10 cellular contexts compared by ENCODE assay signal in the genomic region with DNA sequence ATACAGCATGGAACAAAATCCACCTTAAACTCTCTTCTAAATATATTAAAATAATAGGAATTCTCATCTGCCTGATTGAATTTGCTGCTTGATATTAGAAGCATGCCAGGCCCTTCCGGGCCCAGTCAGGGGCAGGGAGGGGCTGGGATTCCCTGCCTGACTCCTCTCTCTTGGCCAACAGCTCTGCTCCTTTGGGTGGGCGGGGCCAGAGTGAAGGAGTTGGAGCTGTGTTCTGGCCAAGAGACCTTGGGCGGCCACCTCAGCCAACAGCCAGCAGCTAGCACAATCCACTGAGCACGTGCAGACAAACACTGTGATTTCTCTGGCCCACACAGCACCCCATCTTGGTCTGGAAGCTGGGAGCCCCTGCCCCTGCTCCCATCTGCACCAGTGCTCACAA.
DNase-seq lines count a peak whose midpoint lies in the region; ATAC-seq and TF ChIP-seq lines count a peak whose summit lies in the region.
"Had no signal": no experiment of that assay in that cellular context is flagged by ENCODE, and none has a peak within 500 bp of the region (broad histone marks: within the 10 kb centered on the region; RNA-seq: fewer than 3 reads in every experiment).

No MANE protein-coding gene starts in this region.

- no peak overlapping the region for H4K8ac ChIP-seq in mesendoderm (ENCODE audit: low read depth, low read length)

- H2BK5ac ChIP-seq in mesendoderm (ENCODE audit: low read length), result no peak overlapping the region

- TF ChIP-seq CTCF in RWPE2 (IDR thresholded peaks at IDR 0.05; ENCODE audit: poor library complexity, severe bottlenecking) (no peak), esophagus squamous epithelium (IDR thresholded peaks at IDR 0.05) (no peak)

- TF ChIP-seq POLR2A in esophagus squamous epithelium (IDR thresholded peaks at IDR 0.05), result no peak

- peak overlapping the region; percentile 95 for H3K27ac ChIP-seq in RWPE2 (ENCODE audit: poor library complexity, severe bottlenecking)
- H3K27ac ChIP-seq in esophagus squamous epithelium, result peak overlapping the region in 3 of 4 donors; percentile 10 to 65 (median 46)
- H3K27ac ChIP-seq in mesendoderm (ENCODE audit: low read depth, low read length), result no peak overlapping the region

- H2BK15ac ChIP-seq in mesendoderm (replicated peaks; ENCODE audit: low read depth), result no peak overlapping the region

- 45% methylated on average over 1 of the region's 4 CpGs; no CpG with 5 or more reads in 1 of the 2 donors for WGBS in esophagus squamous epithelium, 2 donors
- no CpG with 5 or more reads among the region's 4 CpGs for WGBS in mesendoderm (ENCODE audit: extremely low coverage, insufficient coverage, low lambda C conversion rate)

- H3K9me3 ChIP-seq in RWPE2 (ENCODE audit: severe bottlenecking), result no peaks in the 10 kb centered on the region
- H3K9me3 ChIP-seq in esophagus squamous epithelium, result no peaks in the 10 kb centered on the region

- no peak overlapping the region for H3K18ac ChIP-seq in mesendoderm (ENCODE audit: low read length)

- peak overlapping the region; percentile 56 for H3K56ac ChIP-seq in mesendoderm (ENCODE audit: low read length)

- no peak overlapping the region for H3K9ac ChIP-seq in mesendoderm (ENCODE audit: low read length)

- intact Hi-C loops in esophagus squamous epithelium (cut with DNase I), result no loop called here

- H4K5ac ChIP-seq in mesendoderm (ENCODE audit: low read length), result no peak overlapping the region

- H3K36me3 ChIP-seq in RWPE2 (ENCODE audit: low read depth) (no peaks in the 10 kb centered on the region), esophagus squamous epithelium (no peaks in the 10 kb centered on the region), mesendoderm (ENCODE audit: control insufficient read depth, insufficient read depth, low read length) (no peaks in the 10 kb centered on the region)

- H3K4me1 ChIP-seq in RWPE2 (ENCODE audit: insufficient read depth, poor library complexity, severe bottlenecking) (peaks cover 38% of the 10 kb centered on the region), esophagus squamous epithelium (peaks cover 0 to 48% (median 8%) of the 10 kb centered on the region in 3 donors), mesendoderm (ENCODE audit: control insufficient read depth, low read depth, low read length) (no peaks in the 10 kb centered on the region)

- H3K27me3 ChIP-seq in RWPE2 (ENCODE audit: insufficient read depth, poor library complexity, severe bottlenecking) (no peaks in the 10 kb centered on the region), esophagus squamous epithelium (no peaks in the 10 kb centered on the region), mesendoderm (ENCODE audit: insufficient read depth, low read length, poor library complexity) (no peaks in the 10 kb centered on the region)

- H3K4me3 ChIP-seq in RWPE2 (ENCODE audit: severe bottlenecking) (no peak overlapping the region), esophagus squamous epithelium (no peak overlapping the region), mesendoderm (ENCODE audit: low read length) (no peak overlapping the region)

- H3K4ac ChIP-seq in mesendoderm (ENCODE audit: low read depth, low read length), result no peak overlapping the region

- H3K79me2 ChIP-seq in mesendoderm (ENCODE audit: control insufficient read depth, insufficient read depth, low read length), result no peaks in the 10 kb centered on the region

- H2AK5ac ChIP-seq in mesendoderm (ENCODE audit: low read length), result no peak overlapping the region

- no peak overlapping the region for H3K4me2 ChIP-seq in mesendoderm (ENCODE audit: low read length)

- peak; percentile 31; the same call in 2 of the 3 replicates for ATAC-seq in RWPE2 (ENCODE audit: low read depth)
- no peak for ATAC-seq in GM18870 (IDR thresholded peaks at IDR 0.05; ENCODE audit: unreplicated experiment)

- H3K79me1 ChIP-seq in mesendoderm (ENCODE audit: low read length), result no peaks in the 10 kb centered on the region

- DNase-seq in RWPE2 (ENCODE audit: low spot score), result peak; percentile 78
- DNase-seq in esophagus squamous epithelium (lab: John Stamatoyannopoulos, UW), result no peak
- peak; percentile 49 for DNase-seq in mesendoderm
- DNase-seq in ureter (ENCODE audit: low spot score), result peak; percentile 77
- DNase-seq in stimulated activated CD4-positive, alpha-beta T cell treated with anti-CD3 and anti-CD28 coated beads, Interleukin-4, amount 100 ng/mL, for 4 hours, result no peak
- DNase-seq in mesenteric fat pad (ENCODE audit: low spot score), result no peak
- DNase-seq: activated CD4-positive, alpha-beta T cell treated with anti-CD3 and anti-CD28 coated beads, Interleukin-2, amount 10 ng/mL, durations not matched to agents 7 days and 5 days; OCI-M1; stimulated activated CD4-positive, alpha-beta T cell treated with anti-CD3 and anti-CD28 coated beads, Interleukin-2, amount 100 ng/mL, for 48 hours had no signal

- no peak overlapping the region for H3K23ac ChIP-seq in mesendoderm (ENCODE audit: low read length)

- no peak overlapping the region for H2BK120ac ChIP-seq in mesendoderm (ENCODE audit: low read depth, low read length)

Comparison
In these comparisons a context has a peak if more than half of its experiments do, and no peak if none do; other contexts are left out.
1. DNase-seq: peak in RWPE2 (single experiment), mesendoderm (single experiment) and ureter (single experiment); none in esophagus squamous epithelium (single experiment), stimulated activated CD4-positive, alpha-beta T cell treated with anti-CD3 and anti-CD28 coated beads, Interleukin-4, amount 100 ng/mL, for 4 hours (0 of 2) and mesenteric fat pad (single experiment).